Comparison of ENCODE assay signal across 1 cellular context in genomic region chr7:73779517-73779916, GRCh38.
TF ChIP-seq lines count a peak whose summit lies in the region.

No MANE protein-coding gene starts in this region.

TF ChIP-seq in HCT116, 20 proteins besides CTCF, POLR2A, EP300 and RAD21 (continued from another document):
- TF ChIP-seq ZBTB33 (IDR thresholded peaks at IDR 0.05; ENCODE audit: extremely low read depth, insufficient replicate concordance, low read length) (no peak), MAX (IDR thresholded peaks at IDR 0.05) (no peak), EGR1 (IDR thresholded peaks at IDR 0.05; ENCODE audit: low read depth) (no peak), REST (IDR thresholded peaks at IDR 0.05; ENCODE audit: low read depth) (no peak), ZFX (IDR thresholded peaks at IDR 0.05) (no peak), EZH2 (IDR thresholded peaks at IDR 0.05) (no peak), EZH2phosphoT487 (IDR thresholded peaks at IDR 0.05; ENCODE audit: borderline replicate concordance) (no peak), SIN3A (IDR thresholded peaks at IDR 0.05; ENCODE audit: low read depth) (no peak), ZNF274 (IDR thresholded peaks at IDR 0.05; ENCODE audit: low read depth, low read length) (no peak), CBX3 (IDR thresholded peaks at IDR 0.05; ENCODE audit: low read depth) (no peak), POLR2AphosphoS5 (IDR thresholded peaks at IDR 0.05; ENCODE audit: low read depth, low read length) (no peak), TCF7L2 (IDR thresholded peaks at IDR 0.05; ENCODE audit: borderline replicate concordance, extremely low read depth, insufficient read depth, insufficient read length) (no peak), SP1 (IDR thresholded peaks at IDR 0.05; ENCODE audit: low read depth) (no peak), YY1 (IDR thresholded peaks at IDR 0.05; ENCODE audit: extremely low read depth, insufficient replicate concordance, low read depth, low read length) (no peak), JUND (IDR thresholded peaks at IDR 0.05) (no peak)
